Comparison of ENCODE assay signal across 1 cellular context in the genomic region with DNA sequence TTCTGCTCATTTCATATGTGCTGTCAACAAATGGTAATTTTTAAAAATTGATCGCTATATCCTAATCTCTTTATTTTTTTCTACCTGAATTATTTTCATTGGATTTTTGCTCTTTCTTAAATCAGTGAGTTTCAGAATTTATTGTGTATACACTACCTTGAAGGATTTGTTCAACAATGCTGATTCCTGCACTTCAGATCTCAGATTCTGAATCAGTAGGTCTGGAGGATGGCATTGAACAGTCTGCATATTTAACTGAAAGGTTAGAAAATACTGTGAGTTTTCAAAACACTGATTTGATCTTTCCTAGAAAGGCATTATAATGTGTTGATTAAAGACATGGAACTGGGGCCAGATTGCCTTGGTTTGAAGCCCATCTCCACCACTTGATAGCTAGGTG.
TF ChIP-seq lines count a peak whose summit lies in the region.

No MANE protein-coding gene starts in this region.

TF ChIP-seq in SK-N-SH, 30 proteins besides CTCF, POLR2A, EP300 and RAD21 (continued from another document):
- TF ChIP-seq, protein P1, sequence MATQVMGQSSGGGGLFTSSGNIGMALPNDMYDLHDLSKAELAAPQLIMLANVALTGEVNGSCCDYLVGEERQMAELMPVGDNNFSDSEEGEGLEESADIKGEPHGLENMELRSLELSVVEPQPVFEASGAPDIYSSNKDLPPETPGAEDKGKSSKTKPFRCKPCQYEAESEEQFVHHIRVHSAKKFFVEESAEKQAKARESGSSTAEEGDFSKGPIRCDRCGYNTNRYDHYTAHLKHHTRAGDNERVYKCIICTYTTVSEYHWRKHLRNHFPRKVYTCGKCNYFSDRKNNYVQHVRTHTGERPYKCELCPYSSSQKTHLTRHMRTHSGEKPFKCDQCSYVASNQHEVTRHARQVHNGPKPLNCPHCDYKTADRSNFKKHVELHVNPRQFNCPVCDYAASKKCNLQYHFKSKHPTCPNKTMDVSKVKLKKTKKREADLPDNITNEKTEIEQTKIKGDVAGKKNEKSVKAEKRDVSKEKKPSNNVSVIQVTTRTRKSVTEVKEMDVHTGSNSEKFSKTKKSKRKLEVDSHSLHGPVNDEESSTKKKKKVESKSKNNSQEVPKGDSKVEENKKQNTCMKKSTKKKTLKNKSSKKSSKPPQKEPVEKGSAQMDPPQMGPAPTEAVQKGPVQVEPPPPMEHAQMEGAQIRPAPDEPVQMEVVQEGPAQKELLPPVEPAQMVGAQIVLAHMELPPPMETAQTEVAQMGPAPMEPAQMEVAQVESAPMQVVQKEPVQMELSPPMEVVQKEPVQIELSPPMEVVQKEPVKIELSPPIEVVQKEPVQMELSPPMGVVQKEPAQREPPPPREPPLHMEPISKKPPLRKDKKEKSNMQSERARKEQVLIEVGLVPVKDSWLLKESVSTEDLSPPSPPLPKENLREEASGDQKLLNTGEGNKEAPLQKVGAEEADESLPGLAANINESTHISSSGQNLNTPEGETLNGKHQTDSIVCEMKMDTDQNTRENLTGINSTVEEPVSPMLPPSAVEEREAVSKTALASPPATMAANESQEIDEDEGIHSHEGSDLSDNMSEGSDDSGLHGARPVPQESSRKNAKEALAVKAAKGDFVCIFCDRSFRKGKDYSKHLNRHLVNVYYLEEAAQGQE (IDR thresholded peaks at IDR 0.05; ENCODE audit: low read depth, low read length), result no peak
- TF ChIP-seq RFX5 (IDR thresholded peaks at IDR 0.05; ENCODE audit: low read length) (no peak), POLR2AphosphoS5 (IDR thresholded peaks at IDR 0.05; ENCODE audit: low read depth, low read length) (no peak), YY1 (IDR thresholded peaks at IDR 0.05; ENCODE audit: low read depth) (no peak)
TF ChIP-seq in SK-N-SH: peak in this region for 0.
